Comparison of ENCODE assay signal across 15 cellular contexts in genomic region chr9:126108240-126108639, GRCh38.
DNase-seq lines count a peak whose midpoint lies in the region; ATAC-seq and TF ChIP-seq lines count a peak whose summit lies in the region.
"Had no signal": no experiment of that assay in that cellular context is flagged by ENCODE, and none has a peak within 500 bp of the region (broad histone marks: within the 10 kb centered on the region; RNA-seq: fewer than 3 reads in every experiment).

No MANE protein-coding gene starts in this region.

- no peaks in the 10 kb centered on the region for H3K27me3 ChIP-seq in BE2C

- H3K9me3 ChIP-seq in HEK293 (ENCODE audit: control insufficient read depth, insufficient read depth, low read depth, low read length) = no peaks in the 10 kb centered on the region
- no peaks in the 10 kb centered on the region for H3K9me3 ChIP-seq in BE2C

- H3K27ac ChIP-seq in HEK293 (ENCODE audit: extremely low read depth, low read depth, low read length) = no peak overlapping the region
- H3K27ac ChIP-seq: HL-60, skin epidermis had no signal

- H3K4me1 ChIP-seq in HEK293 (ENCODE audit: control insufficient read depth, insufficient read depth, low read length) (no peaks in the 10 kb centered on the region), BE2C (no peaks in the 10 kb centered on the region)

- H3K36me3 ChIP-seq in HEK293 (ENCODE audit: control insufficient read depth in 2 of 2, insufficient read depth in 1 of 2, low read length in 2 of 2) (no peaks in the 10 kb centered on the region), BE2C (no peaks in the 10 kb centered on the region)

- no peak for TF ChIP-seq CTCF in HEK293 (tag by site-specific recombination; IDR thresholded peaks at IDR 0.05)
- no peak for TF ChIP-seq CTCF in fibroblast of the aortic adventitia (IDR thresholded peaks at IDR 0.05; ENCODE audit: insufficient read depth, low read length)
- no peak for TF ChIP-seq CTCF in progenitor cell of endocrine pancreas (IDR thresholded peaks at IDR 0.05; ENCODE audit: unreplicated experiment)
- no peak for TF ChIP-seq CTCF in BE2C (IDR thresholded peaks at IDR 0.05; ENCODE audit: low read depth, low read length)

- ATAC-seq in activated T-cell treated with anti-CD3 and anti-CD28 coated beads, Interleukin-2, amount 50 U/mL, for 4 hours = no peak
- no peak for ATAC-seq in GM18520 (IDR thresholded peaks at IDR 0.05; ENCODE audit: unreplicated experiment)
- ATAC-seq: activated CD8-positive, alpha-beta T cell treated with anti-CD3 and anti-CD28 coated beads, Interleukin-2, amount 10 ng/mL, durations not matched to agents 7 days and 5 days; naive thymus-derived CD8-positive, alpha-beta T cell; T-helper 17 cell had no signal

- no peaks in the 10 kb centered on the region for H3K36me3 Mint-ChIP-seq in progenitor cell of endocrine pancreas (ENCODE audit: insufficient read depth)
- no peaks in the 10 kb centered on the region for H3K36me3 Mint-ChIP-seq in activated T-cell treated with anti-CD3 and anti-CD28 coated beads, Interleukin-2, amount 50 U/mL, for 4 hours (ENCODE audit: insufficient read depth)
- H3K36me3 Mint-ChIP-seq: CD8-positive, alpha-beta memory T cell had no signal

- CTCF ChIA-PET in HEK293 (lab: Yijun Ruan, JAX) = no interaction called here

- peaks cover 51% of the 10 kb centered on the region for H3K27me3 Mint-ChIP-seq in progenitor cell of endocrine pancreas
- H3K27me3 Mint-ChIP-seq in activated T-cell treated with anti-CD3 and anti-CD28 coated beads, Interleukin-2, amount 50 U/mL, for 4 hours (ENCODE audit: low read depth) = peaks cover 32% of the 10 kb centered on the region

- no peak overlapping the region for H3K4me3 Mint-ChIP-seq in progenitor cell of endocrine pancreas (ENCODE audit: low read depth)
- H3K4me3 Mint-ChIP-seq in activated T-cell treated with anti-CD3 and anti-CD28 coated beads, Interleukin-2, amount 50 U/mL, for 4 hours = no peak overlapping the region
- H3K4me3 Mint-ChIP-seq: activated CD8-positive, alpha-beta T cell treated with anti-CD3 and anti-CD28 coated beads, Interleukin-2, amount 10 ng/mL, durations not matched to agents 7 days and 5 days; activated naive CD4-positive, alpha-beta T cell treated with anti-CD3 and anti-CD28 coated beads for 36 hours; CD8-positive, alpha-beta memory T cell; naive thymus-derived CD8-positive, alpha-beta T cell; T-helper 17 cell had no signal

- H3K9me3 Mint-ChIP-seq in progenitor cell of endocrine pancreas (ENCODE audit: low read depth) = no peaks in the 10 kb centered on the region
- no peaks in the 10 kb centered on the region for H3K9me3 Mint-ChIP-seq in activated T-cell treated with anti-CD3 and anti-CD28 coated beads, Interleukin-2, amount 50 U/mL, for 4 hours
- H3K9me3 Mint-ChIP-seq: activated naive CD4-positive, alpha-beta T cell treated with anti-CD3 and anti-CD28 coated beads for 36 hours had no signal

- POLR2A ChIA-PET in HEK293 (lab: Yijun Ruan, JAX) = no interaction called here

- no peak overlapping the region for H3K27ac Mint-ChIP-seq in progenitor cell of endocrine pancreas
- H3K27ac Mint-ChIP-seq: activated CD8-positive, alpha-beta T cell treated with anti-CD3 and anti-CD28 coated beads, Interleukin-2, amount 10 ng/mL, durations not matched to agents 7 days and 5 days; activated naive CD4-positive, alpha-beta T cell treated with anti-CD3 and anti-CD28 coated beads for 36 hours; CD8-positive, alpha-beta memory T cell; naive thymus-derived CD8-positive, alpha-beta T cell; T-helper 17 cell had no signal

- no peak overlapping the region for H3K4me3 ChIP-seq in HEK293 (ENCODE audit: low read depth, low read length)
- H3K4me3 ChIP-seq in fibroblast of the aortic adventitia (ENCODE audit: low read depth, low read length) = no peak overlapping the region
- no peak overlapping the region for H3K4me3 ChIP-seq in BE2C (ENCODE audit: low read depth, low read length)
- H3K4me3 ChIP-seq: skin epidermis had no signal

- DNase-seq in SW480 (ENCODE audit: low spot score) = peak; percentile 14
- peak; percentile 7 for DNase-seq in fibroblast of the aortic adventitia (ENCODE audit: low read depth)
- DNase-seq in progenitor cell of endocrine pancreas (ENCODE audit: low spot score, unreplicated experiment) = peak; percentile 29
- no peak for DNase-seq in activated T-cell treated with anti-CD3 and anti-CD28 coated beads, Interleukin-2, amount 50 U/mL, for 4 hours
- no peak for DNase-seq in BE2C
- DNase-seq: activated CD8-positive, alpha-beta T cell treated with anti-CD3 and anti-CD28 coated beads, Interleukin-2, amount 10 ng/mL, durations not matched to agents 7 days and 5 days; activated naive CD4-positive, alpha-beta T cell treated with anti-CD3 and anti-CD28 coated beads for 36 hours; naive thymus-derived CD8-positive, alpha-beta T cell; NCI-H1048; T-helper 17 cell had no signal

- no peaks in the 10 kb centered on the region for H3K4me1 Mint-ChIP-seq in progenitor cell of endocrine pancreas (ENCODE audit: low read depth)
- no peaks in the 10 kb centered on the region for H3K4me1 Mint-ChIP-seq in activated T-cell treated with anti-CD3 and anti-CD28 coated beads, Interleukin-2, amount 50 U/mL, for 4 hours (ENCODE audit: low read depth)
- H3K4me1 Mint-ChIP-seq: CD8-positive, alpha-beta memory T cell; naive thymus-derived CD8-positive, alpha-beta T cell had no signal

TF ChIP-seq in HEK293, 187 proteins besides CTCF, POLR2A, EP300 and RAD21:
- TF ChIP-seq REST (tag by site-specific recombination; IDR thresholded peaks at IDR 0.05) = peak; percentile 89
- no peak for TF ChIP-seq ZNF629 (tag by site-specific recombination; IDR thresholded peaks at IDR 0.05)
TF ChIP-seq in HEK293: peak in this region for 1.

Comparison
In these comparisons a context has a peak if more than half of its experiments do, and no peak if none do; other contexts are left out.
1. DNase-seq: peak in SW480 (single experiment), fibroblast of the aortic adventitia (single experiment) and progenitor cell of endocrine pancreas (single experiment); none in activated T-cell treated with anti-CD3 and anti-CD28 coated beads, Interleukin-2, amount 50 U/mL, for 4 hours (single experiment) and BE2C (single experiment).